ENCODE assay signal across 14 cellular contexts in the genomic region with DNA sequence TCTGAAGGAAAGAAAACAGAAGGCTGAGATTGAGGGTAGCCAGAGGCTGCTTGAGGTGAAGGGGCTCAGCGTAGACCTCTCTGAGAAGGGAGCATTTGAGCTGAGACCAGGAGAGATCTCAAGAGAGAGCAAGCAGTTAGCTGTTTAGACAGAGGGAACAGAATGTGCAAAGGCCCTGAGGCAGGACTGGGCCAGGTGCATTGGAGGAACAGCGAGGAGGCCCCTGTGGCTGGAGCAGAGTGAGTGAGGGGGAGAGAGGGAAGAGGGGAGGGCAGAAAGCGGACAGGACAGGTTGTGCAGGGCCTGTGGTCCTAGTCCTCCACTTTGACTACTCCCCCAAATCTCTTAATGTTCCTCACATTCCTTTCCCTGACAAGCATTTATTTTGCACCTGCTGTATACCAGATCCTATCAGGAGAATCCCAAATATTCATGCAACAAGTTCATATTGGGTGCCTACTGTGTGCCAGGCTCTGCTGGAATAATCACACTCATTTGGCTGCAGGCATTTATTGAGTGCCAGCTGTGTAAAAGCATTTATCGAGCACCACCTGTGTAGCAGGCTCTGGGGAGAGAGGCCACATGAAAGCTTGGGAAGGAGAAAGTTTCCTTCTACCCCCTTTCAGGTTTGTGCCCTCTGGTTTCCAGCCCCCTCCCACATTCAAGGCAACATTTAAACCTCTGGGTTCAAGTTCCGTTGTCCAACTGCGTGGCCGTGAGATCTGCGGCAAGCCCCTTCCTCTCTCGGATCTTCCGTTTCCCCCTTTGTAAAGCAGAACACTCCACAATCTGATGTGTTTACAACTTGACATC. TPM values are rescaled to one million over a fixed set of nuclear protein-coding genes. Genes with fewer than 3 reads are reported as not detected.
A peak's percentile ranks its signal among the peaks of the same experiment; 100 is the strongest.
DNase-seq lines count a peak whose midpoint lies in the region; ATAC-seq, FAIRE-seq and TF ChIP-seq lines count a peak whose summit lies in the region.
"Had no signal": no experiment of that assay in that cellular context is flagged by ENCODE, and none has a peak within 500 bp of the region (broad histone marks: within the 10 kb centered on the region; RNA-seq: fewer than 3 reads in every experiment).

No MANE protein-coding gene starts in this region.

- H3K27me3 ChIP-seq in A673 (replicated peaks; ENCODE audit: insufficient read depth, low read depth, low read length, poor library complexity) (no peaks in the 10 kb centered on the region), ascending aorta (no peaks in the 10 kb centered on the region), gastroesophageal sphincter (no peaks in the 10 kb centered on the region), rectal smooth muscle tissue (ENCODE audit: control insufficient read depth, insufficient read depth, low read length) (no peaks in the 10 kb centered on the region)

- no peaks in the 10 kb centered on the region for H3K9me3 ChIP-seq in A673 (ENCODE audit: low read depth, low read length, poor library complexity, severe bottlenecking)
- no peaks in the 10 kb centered on the region for H3K9me3 ChIP-seq in ascending aorta
- H3K9me3 ChIP-seq in gastroesophageal sphincter, result no peaks in the 10 kb centered on the region

- ATAC-seq in gastroesophageal sphincter, result no peak
- no peak for ATAC-seq in HG03175 (IDR thresholded peaks at IDR 0.05; ENCODE audit: unreplicated experiment)
- ATAC-seq: PC-3 had no signal

- no peak overlapping the region for H3K27ac Mint-ChIP-seq in progenitor cell of endocrine pancreas
- H3K27ac Mint-ChIP-seq: B cell; stimulated activated naive CD8-positive, alpha-beta T cell treated with anti-CD3 and anti-CD28 coated beads, Interleukin-15, Interleukin-2, amounts not matched to agents 100 ng/mL and 50 ng/mL, for 24 hours had no signal

- CTCF ChIA-PET in A673 (lab: Charles Lee), result no interaction called here

- no peak overlapping the region for H3K4me3 ChIP-seq in A673 (ENCODE audit: low read depth, low read length, poor library complexity, severe bottlenecking)
- peak overlapping the region; percentile 60 to 65 for H3K4me3 ChIP-seq in ascending aorta
- peak overlapping the region in 1 of 2 donors; percentile 60 for H3K4me3 ChIP-seq in gastroesophageal sphincter
- peak overlapping the region; percentile 63 for H3K4me3 ChIP-seq in rectal smooth muscle tissue (ENCODE audit: low read length)

- peaks cover 3% of the 10 kb centered on the region for H3K9me3 Mint-ChIP-seq in progenitor cell of endocrine pancreas (ENCODE audit: low read depth)
- H3K9me3 Mint-ChIP-seq: stimulated activated naive CD8-positive, alpha-beta T cell treated with anti-CD3 and anti-CD28 coated beads, Interleukin-15, Interleukin-2, amounts not matched to agents 100 ng/mL and 50 ng/mL, for 24 hours had no signal

- TF ChIP-seq EP300 in gastroesophageal sphincter (IDR thresholded peaks at IDR 0.05), result no peak

- peak overlapping the region; percentile 86 for H3K27ac ChIP-seq in A673 (ENCODE audit: low read depth, low read length, poor library complexity, severe bottlenecking)
- H3K27ac ChIP-seq in ascending aorta, result peak overlapping the region; percentile 98 to 100
- peak overlapping the region; percentile 96 to 100 (median 100) for H3K27ac ChIP-seq in gastroesophageal sphincter
- peak overlapping the region; percentile 100 for H3K27ac ChIP-seq in rectal smooth muscle tissue (ENCODE audit: low read depth, low read length)

- no peaks in the 10 kb centered on the region for H3K36me3 Mint-ChIP-seq in progenitor cell of endocrine pancreas (ENCODE audit: insufficient read depth)

- no TSS peak for BruUV-seq in A673 (replicated peaks; lab: Mats Ljungman, UMichigan)

- H3K36me3 ChIP-seq in A673 (ENCODE audit: insufficient read depth, low read length, poor library complexity, severe bottlenecking), result peaks cover 12% of the 10 kb centered on the region
- no peaks in the 10 kb centered on the region for H3K36me3 ChIP-seq in ascending aorta
- H3K36me3 ChIP-seq in gastroesophageal sphincter, result peaks cover 0 to 4% of the 10 kb centered on the region in 2 donors
- no peaks in the 10 kb centered on the region for H3K36me3 ChIP-seq in rectal smooth muscle tissue (ENCODE audit: control insufficient read depth, insufficient read depth, low read length)

- FAIRE-seq in GM12891 (lab: Jason Lieb, UNC), result no peak
- FAIRE-seq: G401.6 had no signal

- POLR2A ChIA-PET in A673 (lab: Charles Lee; ENCODE audit: low non-redundant PET), result no interaction called here

- H3K4me1 Mint-ChIP-seq in progenitor cell of endocrine pancreas (ENCODE audit: low read depth), result no peaks in the 10 kb centered on the region
- H3K4me1 Mint-ChIP-seq: B cell had no signal

- no peak overlapping the region for H3K4me3 Mint-ChIP-seq in progenitor cell of endocrine pancreas (ENCODE audit: low read depth)
- H3K4me3 Mint-ChIP-seq: B cell; stimulated activated naive CD8-positive, alpha-beta T cell treated with anti-CD3 and anti-CD28 coated beads, Interleukin-15, Interleukin-2, amounts not matched to agents 100 ng/mL and 50 ng/mL, for 24 hours had no signal

- H3K4me1 ChIP-seq in A673 (ENCODE audit: insufficient read depth, low read length, poor library complexity, severe bottlenecking) (peaks cover 22% of the 10 kb centered on the region), ascending aorta (peaks cover 14 to 56% of the 10 kb centered on the region in 2 donors), gastroesophageal sphincter (peaks cover 0 to 99% (median 29%) of the 10 kb centered on the region in 3 donors), rectal smooth muscle tissue (ENCODE audit: control insufficient read depth, insufficient read depth, low read length) (peaks cover 29% of the 10 kb centered on the region)

- TF ChIP-seq CTCF in A673 (conservative IDR thresholded peaks at IDR 0.05; ENCODE audit: low read depth, low read length) (no peak), ascending aorta (IDR thresholded peaks at IDR 0.05) (no peak), gastroesophageal sphincter (IDR thresholded peaks at IDR 0.05) (no peak), progenitor cell of endocrine pancreas (IDR thresholded peaks at IDR 0.05; ENCODE audit: unreplicated experiment) (no peak)

- no peak for TF ChIP-seq POLR2A in gastroesophageal sphincter (IDR thresholded peaks at IDR 0.05)
- no peak for TF ChIP-seq POLR2A in GM12891 (IDR thresholded peaks at IDR 0.05; ENCODE audit: low read depth, low read length)

- intact Hi-C loops in A673 (cut with micrococcal nuclease; ENCODE audit: unreplicated experiment), result no loop called here
- intact Hi-C loops in ascending aorta (cut with DNase I), result loop anchor here (1.0 kb wide), 1 partner anchor 15 kb away; no protein-coding TSS in a partner anchor

- 73 to 90% methylated on average over 3 to 10 of the region's 10 CpGs for WGBS in gastroesophageal sphincter (ENCODE audit: low coverage in 1 of 2), 2 donors

- H3K9ac ChIP-seq in rectal smooth muscle tissue (ENCODE audit: low read length), result peak overlapping the region; percentile 65

- DNase-seq in A673 (ENCODE audit: low spot score) (no peak), ascending aorta (ENCODE audit: low spot score in 2 of 2) (no peak), EL (no peak), progenitor cell of endocrine pancreas (ENCODE audit: low spot score, unreplicated experiment) (no peak), GM12891 (ENCODE audit: insufficient read length, low spot score) (no peak)
- DNase-seq: NCI-H2227 treated with DMSO at 0.1 percent for 48 hours; PC-3; stimulated activated CD4-positive, alpha-beta T cell treated with anti-CD3 and anti-CD28 coated beads, Interleukin-4, amount 100 ng/mL, for 1 hour had no signal

- peaks cover 10% of the 10 kb centered on the region for H3K27me3 Mint-ChIP-seq in progenitor cell of endocrine pancreas
- H3K27me3 Mint-ChIP-seq: B cell; stimulated activated naive CD8-positive, alpha-beta T cell treated with anti-CD3 and anti-CD28 coated beads, Interleukin-15, Interleukin-2, amounts not matched to agents 100 ng/mL and 50 ng/mL, for 24 hours had no signal

TF ChIP-seq in GM12891, 5 proteins besides CTCF, POLR2A, EP300 and RAD21:
- TF ChIP-seq PAX5 (IDR thresholded peaks at IDR 0.05; ENCODE audit: insufficient read depth, low read length, severe bottlenecking) (no peak), SPI1 (IDR thresholded peaks at IDR 0.05; ENCODE audit: low read depth, low read length) (no peak), POU2F2 (IDR thresholded peaks at IDR 0.05; ENCODE audit: low read depth, low read length) (no peak), POLR2AphosphoS5 (IDR thresholded peaks at IDR 0.05; ENCODE audit: low read depth, low read length) (no peak)

RNA-seq across cellular contexts. Expression of gene NFIC, which starts 36.5 kb away (rescaled TPM):
- 112 and 122 TPM in 2 replicates for total RNA-seq in A673 (2021)
- 194 TPM for total RNA-seq in ascending aorta
- total RNA-seq in gastroesophageal sphincter, result 100 to 1,000 TPM; 125 to 285 (median 155) TPM
- total RNA-seq in progenitor cell of endocrine pancreas, result 4.5 and 6.8 TPM in 2 replicates
- 7.2 TPM for polyA plus RNA-seq in GM12891 (2012; ENCODE audit: low read depth, missing spikeins)

Comparison
In these comparisons a context has a peak if more than half of its experiments do, and no peak if none do; other contexts are left out.
1. RNA of gene NFIC, which starts 36.5 kb away (total RNA-seq): 194 TPM in ascending aorta (single experiment), 125 to 285 TPM in gastroesophageal sphincter and 112 to 122 TPM in A673; 4.5 to 6.8 TPM in progenitor cell of endocrine pancreas; every median in the first group is over 10 times any median in the second.
2. Peak in every context shown above with its lines, with median percentiles within 50 percentile points of each other: H3K27ac ChIP-seq.